Comparison of ENCODE assay signal across 8 cellular contexts in genomic region chr5:140690376-140690932, GRCh38. TPM values are rescaled to one million over a fixed set of nuclear protein-coding genes. Genes with fewer than 3 reads are reported as not detected.
DNase-seq lines count a peak whose midpoint lies in the region; ATAC-seq and TF ChIP-seq lines count a peak whose summit lies in the region.

No MANE protein-coding gene starts in this region.

- H3K27ac ChIP-seq in RWPE2 (ENCODE audit: poor library complexity, severe bottlenecking) = peak overlapping the region; percentile 73

- H3K9me3 ChIP-seq in RWPE2 (ENCODE audit: severe bottlenecking) = no peaks in the 10 kb centered on the region

- H3K27me3 ChIP-seq in RWPE2 (ENCODE audit: insufficient read depth, poor library complexity, severe bottlenecking) = no peaks in the 10 kb centered on the region

- H3K4me1 ChIP-seq in RWPE2 (ENCODE audit: insufficient read depth, poor library complexity, severe bottlenecking) = peaks cover 9% of the 10 kb centered on the region

- TF ChIP-seq CTCF in RWPE2 (IDR thresholded peaks at IDR 0.05; ENCODE audit: poor library complexity, severe bottlenecking) (no peak), fibroblast of villous mesenchyme (IDR thresholded peaks at IDR 0.05; ENCODE audit: insufficient read depth, low read depth, low read length) (no peak)

- peak; percentile 2; the same call in 2 of the 3 replicates for ATAC-seq in RWPE2 (ENCODE audit: low read depth)
- no peak for ATAC-seq in activated CD4-positive, CD25-positive, alpha-beta regulatory T cell treated with anti-CD3 and anti-CD28 coated beads, Interleukin-2, amount 50 U/mL, for 24 hours

- peak; percentile 36 for DNase-seq in NCI-H2227 treated with DMSO at 0.1 percent for 48 hours (lab: John Stamatoyannopoulos, UW)
- DNase-seq in NCI-H2227 (lab: John Stamatoyannopoulos, UW; ENCODE audit: unreplicated experiment) = no peak
- DNase-seq in RWPE2 (ENCODE audit: low spot score) = no peak
- no peak for DNase-seq in fibroblast of villous mesenchyme (ENCODE audit: low read depth)
- DNase-seq in skeletal muscle cell (ENCODE audit: low read depth) = no peak
- no peak for DNase-seq in SK-N-DZ (ENCODE audit: low spot score)
- DNase-seq in dermis blood vessel endothelial cell = no peak

- peaks cover 70% of the 10 kb centered on the region for H3K36me3 ChIP-seq in RWPE2 (ENCODE audit: low read depth)

- H3K4me3 ChIP-seq in RWPE2 (ENCODE audit: severe bottlenecking) (peak overlapping the region; percentile 69), fibroblast of villous mesenchyme (ENCODE audit: low read depth, low read length) (peak overlapping the region; percentile 84), skeletal muscle cell (ENCODE audit: low read depth, low read length) (peak overlapping the region; percentile 94)

RNA-seq across cellular contexts. Expression of gene HARS1, which starts 0.7 kb away (rescaled TPM):
- total RNA-seq in fibroblast of villous mesenchyme = 52.2 and 56.4 TPM in 2 replicates
- polyA plus RNA-seq in SK-N-DZ (2014; cell fraction: cytosol; rRNA removed) = 55.3 and 57.6 TPM in 2 replicates
- 114 and 129 TPM in 2 replicates for polyA plus RNA-seq in SK-N-DZ (2014; cell fraction: nucleus; rRNA removed)
- 53.1 and 73.4 TPM in 2 replicates for total RNA-seq in dermis blood vessel endothelial cell

RNA-seq across cellular contexts. Expression of gene HARS2, which starts 0.8 kb away (rescaled TPM):
- total RNA-seq in fibroblast of villous mesenchyme = 29.6 and 32.0 TPM in 2 replicates
- 44.4 and 52.5 TPM in 2 replicates for polyA plus RNA-seq in SK-N-DZ (2014; cell fraction: cytosol; rRNA removed)
- 85.7 and 91.0 TPM in 2 replicates for polyA plus RNA-seq in SK-N-DZ (2014; cell fraction: nucleus; rRNA removed)
- 31.5 and 32.3 TPM in 2 replicates for total RNA-seq in dermis blood vessel endothelial cell

RNA-seq across cellular contexts. Expression of gene ZMAT2, which starts 9.8 kb away (rescaled TPM):
- total RNA-seq in fibroblast of villous mesenchyme (35.1 and 47.1 TPM in 2 replicates), dermis blood vessel endothelial cell (55.5 and 62.3 TPM in 2 replicates)
- 68.1 and 77.7 TPM in 2 replicates for polyA plus RNA-seq in SK-N-DZ (2014; cell fraction: cytosol; rRNA removed)
- 48.5 and 50.2 TPM in 2 replicates for polyA plus RNA-seq in SK-N-DZ (2014; cell fraction: nucleus; rRNA removed)

RNA-seq across cellular contexts. Expression of gene DND1, which starts 17.1 kb away (rescaled TPM):
- total RNA-seq in fibroblast of villous mesenchyme = 0.32 TPM in 1 of 2 replicates, not detected in the other
- 4.0 and 4.8 TPM in 2 replicates for polyA plus RNA-seq in SK-N-DZ (2014; cell fraction: cytosol; rRNA removed)
- polyA plus RNA-seq in SK-N-DZ (2014; cell fraction: nucleus; rRNA removed) = 34.3 and 49.4 TPM in 2 replicates
- total RNA-seq in dermis blood vessel endothelial cell = 0.14 and 0.68 TPM in 2 replicates

RNA-seq across cellular contexts. Expression of gene WDR55, which starts 25.8 kb away (rescaled TPM):
- total RNA-seq in fibroblast of villous mesenchyme = 30.9 and 41.5 TPM in 2 replicates
- 17.8 and 21.8 TPM in 2 replicates for polyA plus RNA-seq in SK-N-DZ (2014; cell fraction: cytosol; rRNA removed)
- polyA plus RNA-seq in SK-N-DZ (2014; cell fraction: nucleus; rRNA removed) = 24.7 and 34.4 TPM in 2 replicates
- total RNA-seq in dermis blood vessel endothelial cell = 41.1 and 45.1 TPM in 2 replicates
